Comparison of ENCODE assay signal across 2 cellular contexts in the genomic region with DNA sequence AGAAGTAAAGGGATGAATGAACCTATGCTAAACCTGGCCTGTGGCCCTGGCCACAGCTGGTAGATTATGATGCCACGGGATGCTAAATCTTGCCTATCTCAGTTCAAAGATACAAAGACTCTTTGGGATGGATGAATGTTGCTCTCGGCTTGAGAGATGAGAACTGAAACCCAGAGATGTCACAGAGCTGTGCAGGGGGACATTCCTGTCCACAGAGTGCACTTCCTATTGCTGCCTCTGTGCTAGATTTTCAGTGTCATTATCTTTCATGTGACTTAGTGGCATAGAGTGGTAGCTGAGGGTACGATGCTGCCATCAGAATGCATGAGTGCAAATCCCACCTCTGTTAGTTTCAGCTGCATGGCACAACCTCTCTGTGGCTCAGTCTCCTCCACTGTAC.
TF ChIP-seq lines count a peak whose summit lies in the region.

No MANE protein-coding gene starts in this region.

TF ChIP-seq in SK-N-SH, 30 proteins besides CTCF, POLR2A, EP300 and RAD21 (continued from another document):
- TF ChIP-seq MAX (IDR thresholded peaks at IDR 0.05; ENCODE audit: low read depth) (no peak), JUND (IDR thresholded peaks at IDR 0.05) (no peak), PBX3 (IDR thresholded peaks at IDR 0.05) (no peak)
TF ChIP-seq in SK-N-SH: peak in this region for 0.

TF ChIP-seq in SK-N-SH treated with all-trans-retinoic acid at 6 μM for 48 hours, 23 proteins besides CTCF, POLR2A, EP300 and RAD21 (continued from another document):
- TF ChIP-seq, protein P1, sequence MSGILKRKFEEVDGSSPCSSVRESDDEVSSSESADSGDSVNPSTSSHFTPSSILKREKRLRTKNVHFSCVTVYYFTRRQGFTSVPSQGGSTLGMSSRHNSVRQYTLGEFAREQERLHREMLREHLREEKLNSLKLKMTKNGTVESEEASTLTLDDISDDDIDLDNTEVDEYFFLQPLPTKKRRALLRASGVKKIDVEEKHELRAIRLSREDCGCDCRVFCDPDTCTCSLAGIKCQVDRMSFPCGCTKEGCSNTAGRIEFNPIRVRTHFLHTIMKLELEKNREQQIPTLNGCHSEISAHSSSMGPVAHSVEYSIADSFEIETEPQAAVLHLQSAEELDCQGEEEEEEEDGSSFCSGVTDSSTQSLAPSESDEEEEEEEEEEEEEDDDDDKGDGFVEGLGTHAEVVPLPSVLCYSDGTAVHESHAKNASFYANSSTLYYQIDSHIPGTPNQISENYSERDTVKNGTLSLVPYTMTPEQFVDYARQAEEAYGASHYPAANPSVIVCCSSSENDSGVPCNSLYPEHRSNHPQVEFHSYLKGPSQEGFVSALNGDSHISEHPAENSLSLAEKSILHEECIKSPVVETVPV (CRISPR knock-in tag; IDR thresholded peaks at IDR 0.05), result no peak
- no peak for TF ChIP-seq TOX (CRISPR knock-in tag; IDR thresholded peaks at IDR 0.05; ENCODE audit: borderline replicate concordance)
- TF ChIP-seq GLIS3 (CRISPR knock-in tag; IDR thresholded peaks at IDR 0.05), result no peak
- no peak for TF ChIP-seq RARB (CRISPR knock-in tag; IDR thresholded peaks at IDR 0.05)
- no peak for TF ChIP-seq ZNF70 (CRISPR knock-in tag; IDR thresholded peaks at IDR 0.05)
- no peak for TF ChIP-seq TSHZ2 (CRISPR knock-in tag; IDR thresholded peaks at IDR 0.05)
- TF ChIP-seq ZFP30 (CRISPR knock-in tag; IDR thresholded peaks at IDR 0.05), result no peak
